ENCODE assay signal across 24 cellular contexts in genomic region chr10:71941318-71941717, GRCh38.
"Had no signal": no experiment of that assay in that cellular context is flagged by ENCODE, and none has a peak within 500 bp of the region (broad histone marks: within the 10 kb centered on the region; RNA-seq: fewer than 3 reads in every experiment).

No MANE protein-coding gene starts in this region.

- H2AFZ ChIP-seq: hepatocyte had no signal

- H3K27ac ChIP-seq: dorsolateral prefrontal cortex, epithelial cell of prostate, esophagus muscularis mucosa, esophagus squamous epithelium, foreskin keratinocyte, gastrocnemius medialis, gastroesophageal sphincter, heart left ventricle, heart right ventricle, hepatocyte had no signal

- H3K9me3 ChIP-seq: gastrocnemius medialis had no signal

- H3K4me3 ChIP-seq: dorsolateral prefrontal cortex, esophagus muscularis mucosa, esophagus squamous epithelium, gastrocnemius medialis, gastroesophageal sphincter, heart left ventricle, heart right ventricle, hepatocyte had no signal

- H3K36me3 ChIP-seq: esophagus muscularis mucosa, esophagus squamous epithelium, gastrocnemius medialis, gastroesophageal sphincter, heart left ventricle, heart right ventricle had no signal

- FAIRE-seq: endothelial cell of umbilical vein had no signal

- DNase-seq: cortex of kidney; dermis blood vessel endothelial cell; dorsolateral prefrontal cortex; effector CD4-positive, alpha-beta T cell; effector CD8-positive, alpha-beta T cell; effector memory CD4-positive, alpha-beta T cell; effector memory CD8-positive, alpha-beta T cell; endodermal cell; erythroblast; esophagus squamous epithelium; foreskin fibroblast; foreskin keratinocyte; foreskin melanocyte; gastrocnemius medialis; glutamatergic neuron; head of caudate nucleus; heart left ventricle; heart right ventricle had no signal

- H3K4me1 ChIP-seq: esophagus muscularis mucosa, esophagus squamous epithelium, gastrocnemius medialis, gastroesophageal sphincter, heart left ventricle, heart right ventricle had no signal

- ATAC-seq: effector memory CD8-positive, alpha-beta T cell; esophagus mucosa; foreskin keratinocyte; gastrocnemius medialis; gastroesophageal sphincter; heart left ventricle; heart right ventricle had no signal

- H3K27me3 ChIP-seq: dorsolateral prefrontal cortex, esophagus muscularis mucosa, esophagus squamous epithelium, foreskin keratinocyte, gastrocnemius medialis, gastroesophageal sphincter, heart left ventricle, heart right ventricle, hepatocyte had no signal

- H3K79me2 ChIP-seq: hepatocyte had no signal

- H3K4me2 ChIP-seq: hepatocyte had no signal
